Comparison of ENCODE assay signal across 24 cellular contexts in the genomic region with DNA sequence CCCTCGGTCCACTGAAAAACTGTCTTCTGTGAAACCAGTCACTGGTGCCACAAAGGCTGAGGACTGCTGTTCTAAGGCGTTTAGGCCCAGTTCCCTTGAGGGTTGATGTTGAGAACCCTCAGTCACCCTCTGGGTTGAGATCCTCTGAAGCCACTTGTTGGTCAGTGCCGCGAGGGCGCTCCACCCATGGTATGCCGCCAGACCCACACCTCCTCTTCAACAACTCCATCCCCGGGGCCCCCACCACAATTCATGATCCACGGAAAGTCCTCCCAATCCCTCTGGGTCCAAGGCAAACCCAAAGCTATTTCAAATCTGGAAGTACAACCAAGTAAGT.
"Had no signal": no experiment of that assay in that cellular context is flagged by ENCODE, and none has a peak within 500 bp of the region (broad histone marks: within the 10 kb centered on the region; RNA-seq: fewer than 3 reads in every experiment).

No MANE protein-coding gene starts in this region.

- H3K4me3 Mint-ChIP-seq: activated CD4-positive, alpha-beta T cell treated with anti-CD3 and anti-CD28 coated beads for 36 hours; activated T-cell treated with anti-CD3 and anti-CD28 coated beads, Interleukin-2, amount 50 U/mL, for 72 hours; endodermal cell; neural crest cell had no signal

- H3K27me3 Mint-ChIP-seq: activated CD4-positive, alpha-beta T cell treated with anti-CD3 and anti-CD28 coated beads for 36 hours; naive B cell had no signal

- H3K27ac ChIP-seq: brain microvascular endothelial cell, left ventricle myocardium inferior, parathyroid adenoma, right atrium auricular region, suprapubic skin had no signal

- H3K36me3 ChIP-seq: brain microvascular endothelial cell, esophagus squamous epithelium, left ventricle myocardium inferior, right atrium auricular region, suprapubic skin, tibial nerve, vagina had no signal

- H3K27ac Mint-ChIP-seq: activated CD4-positive, alpha-beta T cell treated with anti-CD3 and anti-CD28 coated beads for 36 hours; activated T-cell treated with anti-CD3 and anti-CD28 coated beads, Interleukin-2, amount 50 U/mL, for 72 hours; endodermal cell had no signal

- DNase-seq: activated CD4-positive, alpha-beta T cell treated with anti-CD3 and anti-CD28 coated beads for 36 hours; activated CD4-positive, CD25-positive, alpha-beta regulatory T cell; activated naive CD4-positive, alpha-beta T cell treated with anti-CD3 and anti-CD28 coated beads, Interleukin-2, amount 50 U/mL, for 16 hours; activated T-cell treated with anti-CD3 and anti-CD28 coated beads for 4 hours; activated T-cell treated with anti-CD3 and anti-CD28 coated beads, Interleukin-2, amount 50 U/mL, for 72 hours; amniotic stem cell; brain microvascular endothelial cell; endodermal cell; esophagus squamous epithelium; islet precursor cell; left ventricle myocardium inferior; naive B cell; occipital lobe; stimulated activated CD4-positive, alpha-beta T cell treated with anti-CD3 and anti-CD28 coated beads, Interleukin-15, amount 100 ng/mL, for 24 hours; stimulated activated CD4-positive, alpha-beta T cell treated with anti-CD3 and anti-CD28 coated beads, Interleukin-2, amount 100 ng/mL, for 24 hours; stimulated activated naive CD4-positive, alpha-beta T cell; T-helper 2 cell had no signal

- H3K4me3 ChIP-seq: esophagus squamous epithelium, left ventricle myocardium inferior, lung, right atrium auricular region, suprapubic skin, tibial nerve, vagina had no signal

- H3K27me3 ChIP-seq: brain microvascular endothelial cell, esophagus squamous epithelium, right atrium auricular region, suprapubic skin, tibial nerve, vagina had no signal

- H3K9me3 ChIP-seq: esophagus squamous epithelium, left ventricle myocardium inferior, right atrium auricular region, suprapubic skin, tibial nerve, vagina had no signal
